8 cellular contexts compared by ENCODE assay signal in the genomic region with DNA sequence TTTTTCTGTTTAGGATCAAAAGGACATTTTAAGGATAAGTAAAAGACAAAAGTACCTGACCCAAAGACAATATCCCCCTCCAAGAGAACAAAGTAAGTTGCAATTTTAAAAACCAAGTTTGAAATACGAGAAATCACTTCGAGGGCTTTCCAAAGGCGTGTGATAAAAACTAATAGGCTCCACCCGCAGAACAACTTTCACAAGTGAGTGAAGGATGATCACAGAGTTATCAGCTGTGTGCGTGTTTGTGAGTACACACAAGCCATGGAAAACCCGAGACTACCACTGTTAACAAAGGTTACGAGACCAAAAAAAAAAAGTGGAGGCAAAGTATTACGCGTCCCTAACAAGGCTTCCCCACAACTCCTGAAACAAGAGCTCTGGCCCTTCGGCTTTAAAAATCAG. TPM values are rescaled to one million over a fixed set of nuclear protein-coding genes. Genes with fewer than 3 reads are reported as not detected.
DNase-seq lines count a peak whose midpoint lies in the region; ATAC-seq, FAIRE-seq and TF ChIP-seq lines count a peak whose summit lies in the region.

No MANE protein-coding gene starts in this region.

- 0 to 1% (median 0%) methylated on average over 10 of the region's 10 CpGs for whole genome bisulfite sequencing in small intestine, 3 donors

- H3K36me3 Mint-ChIP-seq in CD8-positive, alpha-beta memory T cell, result peaks cover 0 to 8% (median 0%) of the 10 kb centered on the region in 3 donors
- H3K36me3 Mint-ChIP-seq in activated naive CD8-positive, alpha-beta T cell treated with anti-CD3 and anti-CD28 coated beads, Interleukin-2, amount 10 ng/mL, durations not matched to agents 7 days and 5 days, result peaks cover 18% of the 10 kb centered on the region

- H3K27me3 Mint-ChIP-seq in CD8-positive, alpha-beta memory T cell, result no peaks in the 10 kb centered on the region
- peaks cover 2% of the 10 kb centered on the region for H3K27me3 Mint-ChIP-seq in activated naive CD8-positive, alpha-beta T cell treated with anti-CD3 and anti-CD28 coated beads, Interleukin-2, amount 10 ng/mL, durations not matched to agents 7 days and 5 days

- H3K27me3 ChIP-seq in CD8-positive, alpha-beta memory T cell (ENCODE audit: insufficient read depth, low read length, poor library complexity, severe bottlenecking), result no peaks in the 10 kb centered on the region
- H3K27me3 ChIP-seq in small intestine (ENCODE audit: control insufficient read depth in 2 of 2, insufficient read depth in 2 of 2, low read length in 2 of 2), result no peaks in the 10 kb centered on the region

- no peak for TF ChIP-seq CTCF in HEK293 (tag by site-specific recombination; IDR thresholded peaks at IDR 0.05)

- peak overlapping the region; percentile 66 for H3K4me3 ChIP-seq in CD8-positive, alpha-beta memory T cell (ENCODE audit: low read length)
- H3K4me3 ChIP-seq in HEK293 (ENCODE audit: low read depth, low read length), result peak overlapping the region; percentile 78
- H3K4me3 ChIP-seq in iPS-11a (ENCODE audit: low read depth, low read length), result peak overlapping the region; percentile 75
- peak overlapping the region; percentile 82 to 85 for H3K4me3 ChIP-seq in small intestine (ENCODE audit: low read depth in 1 of 2, low read length in 2 of 2)

- no peak for ATAC-seq in activated naive CD8-positive, alpha-beta T cell treated with anti-CD3 and anti-CD28 coated beads, Interleukin-2, amount 10 ng/mL, durations not matched to agents 7 days and 5 days (ENCODE audit: low read depth)
- ATAC-seq in GM21423 (IDR thresholded peaks at IDR 0.05; ENCODE audit: unreplicated experiment), result no peak
- ATAC-seq in GM21526 (IDR thresholded peaks at IDR 0.05; ENCODE audit: low FRiP score, unreplicated experiment), result no peak

- no peak for FAIRE-seq in small intestine (lab: Jason Lieb, UNC)

- peak overlapping the region; percentile 89 to 98 (median 92) for H3K4me3 Mint-ChIP-seq in CD8-positive, alpha-beta memory T cell
- peak overlapping the region; percentile 91 for H3K4me3 Mint-ChIP-seq in activated naive CD8-positive, alpha-beta T cell treated with anti-CD3 and anti-CD28 coated beads, Interleukin-2, amount 10 ng/mL, durations not matched to agents 7 days and 5 days

- H3K9me3 Mint-ChIP-seq in CD8-positive, alpha-beta memory T cell, result no peaks in the 10 kb centered on the region
- H3K9me3 Mint-ChIP-seq in activated naive CD8-positive, alpha-beta T cell treated with anti-CD3 and anti-CD28 coated beads, Interleukin-2, amount 10 ng/mL, durations not matched to agents 7 days and 5 days, result no peaks in the 10 kb centered on the region

- peak overlapping the region; percentile 80 to 92 (median 90) for H3K27ac Mint-ChIP-seq in CD8-positive, alpha-beta memory T cell
- H3K27ac Mint-ChIP-seq in activated naive CD8-positive, alpha-beta T cell treated with anti-CD3 and anti-CD28 coated beads, Interleukin-2, amount 10 ng/mL, durations not matched to agents 7 days and 5 days, result peak overlapping the region; percentile 87

- no peaks in the 10 kb centered on the region for H3K9me3 ChIP-seq in CD8-positive, alpha-beta memory T cell (ENCODE audit: low read length)
- H3K9me3 ChIP-seq in HEK293 (ENCODE audit: control insufficient read depth, insufficient read depth, low read depth, low read length) (no peaks in the 10 kb centered on the region), small intestine (ENCODE audit: control insufficient read depth, low read depth) (no peaks in the 10 kb centered on the region)

- peaks cover 62% of the 10 kb centered on the region for H3K4me1 ChIP-seq in CD8-positive, alpha-beta memory T cell (ENCODE audit: insufficient read depth, low read length)
- H3K4me1 ChIP-seq in HEK293 (ENCODE audit: control insufficient read depth, insufficient read depth, low read length), result peaks cover 23% of the 10 kb centered on the region
- H3K4me1 ChIP-seq in small intestine (ENCODE audit: control insufficient read depth in 2 of 2, insufficient read depth in 1 of 2, low read depth in 1 of 2, low read length in 1 of 2), result peaks cover 2 to 8% of the 10 kb centered on the region in 2 donors

- H3K4me1 Mint-ChIP-seq in CD8-positive, alpha-beta memory T cell, result peaks cover 52 to 59% (median 58%) of the 10 kb centered on the region in 3 donors
- H3K4me1 Mint-ChIP-seq in activated naive CD8-positive, alpha-beta T cell treated with anti-CD3 and anti-CD28 coated beads, Interleukin-2, amount 10 ng/mL, durations not matched to agents 7 days and 5 days, result peaks cover 46% of the 10 kb centered on the region

- POLR2A ChIA-PET in CD8-positive, alpha-beta memory T cell (lab: Charles Lee), result interaction anchor here (1.5 kb wide), 1 partner anchor 32 kb away, joined by 4 read pairs; no protein-coding TSS in a partner anchor
- POLR2A ChIA-PET in HEK293 (lab: Yijun Ruan, JAX), result interaction anchor here (0.5 to 1.7 kb wide), 4 partner anchors 15 to 38 kb away, joined by 3 to 9 read pairs (median 5); no protein-coding TSS in a partner anchor
- POLR2A ChIA-PET in activated naive CD8-positive, alpha-beta T cell treated with anti-CD3 and anti-CD28 coated beads, Interleukin-2, amount 10 ng/mL, durations not matched to agents 7 days and 5 days (lab: Charles Lee), result interaction anchor here (1.3 to 2.1 kb wide), 6 partner anchors 9 to 29 kb away, joined by 3 to 21 read pairs (median 7); no protein-coding TSS in a partner anchor

- CTCF ChIA-PET in CD8-positive, alpha-beta memory T cell (lab: Charles Lee), result no interaction called here
- CTCF ChIA-PET in HEK293 (lab: Yijun Ruan, JAX), result interaction anchor here (0.6 kb wide), 2 partner anchors 39 to 61 kb away, joined by 3 read pairs; no protein-coding TSS in a partner anchor

- peak overlapping the region; percentile 66 for H3K27ac ChIP-seq in CD8-positive, alpha-beta memory T cell (ENCODE audit: low read depth, low read length)
- peak overlapping the region; percentile 99 for H3K27ac ChIP-seq in HEK293 (ENCODE audit: extremely low read depth, low read depth, low read length)
- peak overlapping the region; percentile 87 to 100 for H3K27ac ChIP-seq in small intestine (ENCODE audit: low read depth in 1 of 2, low read length in 1 of 2)

- DNase-seq in CD8-positive, alpha-beta memory T cell, result no peak
- DNase-seq in activated naive CD8-positive, alpha-beta T cell treated with anti-CD3 and anti-CD28 coated beads, Interleukin-2, amount 10 ng/mL, durations not matched to agents 7 days and 5 days, result no peak
- DNase-seq in small intestine (peak; percentile 56), COLO668 (lab: John Stamatoyannopoulos, UW; ENCODE audit: unreplicated experiment) (no peak)

- H3K36me3 ChIP-seq in CD8-positive, alpha-beta memory T cell (ENCODE audit: insufficient read depth, low read length), result no peaks in the 10 kb centered on the region
- H3K36me3 ChIP-seq in HEK293 (ENCODE audit: control insufficient read depth in 2 of 2, insufficient read depth in 1 of 2, low read length in 2 of 2) (no peaks in the 10 kb centered on the region; a peak in 1 of 3 replicates), small intestine (ENCODE audit: control insufficient read depth in 2 of 2, insufficient read depth in 2 of 2, low read length in 2 of 2) (no peaks in the 10 kb centered on the region)

TF ChIP-seq in HEK293, 187 proteins besides CTCF, POLR2A, EP300 and RAD21 (continues in another document):
- TF ChIP-seq HOXA7 (CRISPR knock-in tag; IDR thresholded peaks at IDR 0.05; ENCODE audit: borderline replicate concordance) (no peak), ZNF777 (tag by site-specific recombination; IDR thresholded peaks at IDR 0.05; ENCODE audit: borderline replicate concordance) (no peak), ZBTB17 (tag by site-specific recombination; IDR thresholded peaks at IDR 0.05) (peak; percentile 71), BCL11A (tag by site-specific recombination; IDR thresholded peaks at IDR 0.05; ENCODE audit: low read depth) (no peak), ZNF792 (tag by site-specific recombination; IDR thresholded peaks at IDR 0.05) (no peak), MEIS1 (CRISPR knock-in tag; IDR thresholded peaks at IDR 0.05; ENCODE audit: borderline replicate concordance) (no peak)
- TF ChIP-seq, protein P1, sequence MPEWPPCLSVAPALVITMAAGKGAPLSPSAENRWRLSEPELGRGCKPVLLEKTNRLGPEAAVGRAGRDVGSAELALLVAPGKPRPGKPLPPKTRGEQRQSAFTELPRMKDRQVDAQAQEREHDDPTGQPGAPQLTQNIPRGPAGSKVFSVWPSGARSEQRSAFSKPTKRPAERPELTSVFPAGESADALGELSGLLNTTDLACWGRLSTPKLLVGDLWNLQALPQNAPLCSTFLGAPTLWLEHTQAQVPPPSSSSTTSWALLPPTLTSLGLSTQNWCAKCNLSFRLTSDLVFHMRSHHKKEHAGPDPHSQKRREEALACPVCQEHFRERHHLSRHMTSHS (tag by site-specific recombination; IDR thresholded peaks at IDR 0.05), result no peak
- TF ChIP-seq, protein P2, sequence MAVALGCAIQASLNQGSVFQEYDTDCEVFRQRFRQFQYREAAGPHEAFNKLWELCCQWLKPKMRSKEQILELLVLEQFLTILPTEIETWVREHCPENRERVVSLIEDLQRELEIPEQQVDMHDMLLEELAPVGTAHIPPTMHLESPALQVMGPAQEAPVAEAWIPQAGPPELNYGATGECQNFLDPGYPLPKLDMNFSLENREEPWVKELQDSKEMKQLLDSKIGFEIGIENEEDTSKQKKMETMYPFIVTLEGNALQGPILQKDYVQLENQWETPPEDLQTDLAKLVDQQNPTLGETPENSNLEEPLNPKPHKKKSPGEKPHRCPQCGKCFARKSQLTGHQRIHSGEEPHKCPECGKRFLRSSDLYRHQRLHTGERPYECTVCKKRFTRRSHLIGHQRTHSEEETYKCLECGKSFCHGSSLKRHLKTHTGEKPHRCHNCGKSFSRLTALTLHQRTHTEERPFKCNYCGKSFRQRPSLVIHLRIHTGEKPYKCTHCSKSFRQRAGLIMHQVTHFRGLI (tag by site-specific recombination; IDR thresholded peaks at IDR 0.05), result no peak
- TF ChIP-seq, protein P3, sequence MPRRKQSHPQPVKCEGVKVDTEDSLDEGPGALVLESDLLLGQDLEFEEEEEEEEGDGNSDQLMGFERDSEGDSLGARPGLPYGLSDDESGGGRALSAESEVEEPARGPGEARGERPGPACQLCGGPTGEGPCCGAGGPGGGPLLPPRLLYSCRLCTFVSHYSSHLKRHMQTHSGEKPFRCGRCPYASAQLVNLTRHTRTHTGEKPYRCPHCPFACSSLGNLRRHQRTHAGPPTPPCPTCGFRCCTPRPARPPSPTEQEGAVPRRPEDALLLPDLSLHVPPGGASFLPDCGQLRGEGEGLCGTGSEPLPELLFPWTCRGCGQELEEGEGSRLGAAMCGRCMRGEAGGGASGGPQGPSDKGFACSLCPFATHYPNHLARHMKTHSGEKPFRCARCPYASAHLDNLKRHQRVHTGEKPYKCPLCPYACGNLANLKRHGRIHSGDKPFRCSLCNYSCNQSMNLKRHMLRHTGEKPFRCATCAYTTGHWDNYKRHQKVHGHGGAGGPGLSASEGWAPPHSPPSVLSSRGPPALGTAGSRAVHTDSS (tag by site-specific recombination; IDR thresholded peaks at IDR 0.05), result no peak

RNA-seq across cellular contexts. Expression of a gene that starts 0.8 kb away (rescaled TPM):
- total RNA-seq in CD8-positive, alpha-beta memory T cell, result 100 to 1,000 TPM; 337 to 343 TPM
- polyA plus RNA-seq in CD8-positive, alpha-beta memory T cell, result 97.8 TPM
- total RNA-seq in activated naive CD8-positive, alpha-beta T cell treated with anti-CD3 and anti-CD28 coated beads, Interleukin-2, amount 10 ng/mL, durations not matched to agents 7 days and 5 days, result 100 to 1,000 TPM; 119 to 127 TPM
- 10 to 100 TPM; 22.4 to 36.4 (median 34.2) TPM for polyA plus RNA-seq in small intestine
